ENCODE assay signal across 12 cellular contexts in the genomic region with DNA sequence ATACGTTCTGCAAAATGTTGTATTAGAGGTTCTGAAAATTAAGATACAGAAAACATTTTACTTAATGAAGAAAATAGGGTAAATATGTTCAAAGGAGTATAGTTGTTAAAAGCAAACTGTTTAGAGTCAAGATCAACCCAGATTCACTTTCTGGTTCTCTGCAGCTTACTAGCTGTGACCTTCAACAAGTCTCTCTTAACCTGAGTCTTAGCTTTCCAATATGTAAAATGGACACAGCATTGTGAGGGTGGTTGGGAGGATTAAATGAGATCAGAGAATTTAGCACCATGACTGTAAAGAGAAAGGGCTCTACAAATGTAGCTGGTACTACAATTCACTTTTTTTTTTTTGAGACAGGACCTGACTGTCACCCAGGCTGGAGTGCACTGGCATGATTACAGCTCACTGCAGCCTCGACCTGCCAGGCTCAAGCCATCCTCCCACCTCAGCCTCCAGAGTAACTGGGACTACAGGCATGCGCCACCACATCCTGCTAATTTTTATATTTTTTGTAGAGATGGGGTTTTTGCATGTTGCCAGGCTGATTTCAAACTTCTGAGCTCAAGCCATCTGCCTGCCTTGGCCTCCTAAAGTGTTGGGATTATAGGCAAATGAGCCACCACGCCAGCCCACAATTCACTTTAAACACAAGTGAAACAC. TPM values are rescaled to one million over a fixed set of nuclear protein-coding genes. Genes with fewer than 3 reads are reported as not detected.
DNase-seq lines count a peak whose midpoint lies in the region; ATAC-seq and TF ChIP-seq lines count a peak whose summit lies in the region.
"Had no signal": no experiment of that assay in that cellular context is flagged by ENCODE, and none has a peak within 500 bp of the region (broad histone marks: within the 10 kb centered on the region; RNA-seq: fewer than 3 reads in every experiment).

No MANE protein-coding gene starts in this region.

- H3K27me3 Mint-ChIP-seq in GM23338 (ENCODE audit: insufficient read depth, low read depth, poor library complexity) (peaks cover 3% of the 10 kb centered on the region), mesothelial cell of epicardium (ENCODE audit: low read depth) (no peaks in the 10 kb centered on the region)
- H3K27me3 Mint-ChIP-seq in activated CD8-positive, alpha-beta T cell treated with anti-CD3 and anti-CD28 coated beads, Interleukin-2, amount 10 ng/mL, durations not matched to agents 7 days and 5 days (ENCODE audit: low read depth), result peaks cover 2% of the 10 kb centered on the region

- H3K9me3 ChIP-seq in BLaER1, result no peaks in the 10 kb centered on the region
- H3K9me3 ChIP-seq in testis, result no peaks in the 10 kb centered on the region
- H3K9me3 ChIP-seq: MG63 had no signal

- H3K9me2 ChIP-seq in GM23338 (ENCODE audit: insufficient read depth), result no peaks in the 10 kb centered on the region

- DNase-seq in GM23338 (ENCODE audit: low spot score) (no peak), mesothelial cell of epicardium (ENCODE audit: low spot score in 2 of 2, unreplicated experiment in 2 of 2) (no peak), NK-92 (lab: John Stamatoyannopoulos, UW; ENCODE audit: unreplicated experiment) (no peak), testis (no peak), DMS153 treated with DMSO at 0.1 percent for 48 hours (lab: John Stamatoyannopoulos, UW; ENCODE audit: unreplicated experiment) (no peak)
- DNase-seq in activated CD8-positive, alpha-beta T cell treated with anti-CD3 and anti-CD28 coated beads, Interleukin-2, amount 10 ng/mL, durations not matched to agents 7 days and 5 days, result no peak
- DNase-seq: DMS79 treated with DMSO at 0.1 percent for 48 hours; effector CD4-positive, alpha-beta T cell; MG63; NCI-H748 treated with DMSO at 0.1 percent for 48 hours had no signal

- H3K36me3 ChIP-seq in BLaER1 (no peaks in the 10 kb centered on the region), GM23338 (ENCODE audit: insufficient read depth) (no peaks in the 10 kb centered on the region), testis (ENCODE audit: low read depth, missing control alignments) (no peaks in the 10 kb centered on the region)
- H3K36me3 ChIP-seq: MG63 had no signal

- 68 to 72% methylated on average over 4 of the region's 4 CpGs for WGBS in testis, 2 donors

- no peak for TF ChIP-seq POLR2A in testis (IDR thresholded peaks at IDR 0.05)

- H3K4me3 Mint-ChIP-seq in GM23338 (peak overlapping the region; percentile 91), mesothelial cell of epicardium (peak overlapping the region; percentile 81)
- H3K4me3 Mint-ChIP-seq in activated CD8-positive, alpha-beta T cell treated with anti-CD3 and anti-CD28 coated beads, Interleukin-2, amount 10 ng/mL, durations not matched to agents 7 days and 5 days, result peak overlapping the region; percentile 90

- peaks cover 10% of the 10 kb centered on the region; the same call in 2 of the 3 replicates for H3K4me1 Mint-ChIP-seq in GM23338
- peaks cover 73% of the 10 kb centered on the region for H3K4me1 Mint-ChIP-seq in activated CD8-positive, alpha-beta T cell treated with anti-CD3 and anti-CD28 coated beads, Interleukin-2, amount 10 ng/mL, durations not matched to agents 7 days and 5 days (ENCODE audit: low read depth)
- peaks cover 22% of the 10 kb centered on the region for H3K4me1 Mint-ChIP-seq in mesothelial cell of epicardium

- peaks cover 26% of the 10 kb centered on the region for H3K4me1 ChIP-seq in BLaER1
- no peaks in the 10 kb centered on the region; the same call in 1 of the 2 replicates for H3K4me1 ChIP-seq in GM23338 (ENCODE audit: insufficient read depth)
- H3K4me1 ChIP-seq in testis, result peaks cover 20% of the 10 kb centered on the region

- no peak for ATAC-seq in GM23338
- no peak for ATAC-seq in activated CD8-positive, alpha-beta T cell treated with anti-CD3 and anti-CD28 coated beads, Interleukin-2, amount 10 ng/mL, durations not matched to agents 7 days and 5 days
- no peak for ATAC-seq in HG03196 (IDR thresholded peaks at IDR 0.05; ENCODE audit: unreplicated experiment)

- TF ChIP-seq CTCF in GM23338 (conservative IDR thresholded peaks at IDR 0.05; ENCODE audit: low read depth in 2 of 2) (no peak), mesothelial cell of epicardium (IDR thresholded peaks at IDR 0.05; ENCODE audit: unreplicated experiment) (no peak), testis (IDR thresholded peaks at IDR 0.05) (no peak)

- no peaks in the 10 kb centered on the region for H3K79me2 ChIP-seq in GM23338 (replicated peaks; ENCODE audit: insufficient read depth)

- H3K27ac ChIP-seq in BLaER1, result no peak overlapping the region
- H3K27ac ChIP-seq in GM23338 (ENCODE audit: low read depth), result no peak overlapping the region
- H3K27ac ChIP-seq in testis, result peak overlapping the region in 1 of 2 donors; percentile 59

- no peak overlapping the region for H3K27ac Mint-ChIP-seq in GM23338
- H3K27ac Mint-ChIP-seq in activated CD8-positive, alpha-beta T cell treated with anti-CD3 and anti-CD28 coated beads, Interleukin-2, amount 10 ng/mL, durations not matched to agents 7 days and 5 days, result peak overlapping the region; percentile 92
- H3K27ac Mint-ChIP-seq in mesothelial cell of epicardium, result no peak overlapping the region

- H3K4me3 ChIP-seq in BLaER1 (no peak overlapping the region), GM23338 (peak overlapping the region; percentile 82), testis (no peak overlapping the region)

- H4K20me1 ChIP-seq in BLaER1 (no peaks in the 10 kb centered on the region), GM23338 (replicated peaks; ENCODE audit: insufficient read depth) (no peaks in the 10 kb centered on the region)

- no peaks in the 10 kb centered on the region for H3F3A ChIP-seq in GM23338 (replicated peaks; ENCODE audit: low read depth)

- H3K36me3 Mint-ChIP-seq in GM23338 (ENCODE audit: low read depth) (no peaks in the 10 kb centered on the region), mesothelial cell of epicardium (no peaks in the 10 kb centered on the region)
- H3K36me3 Mint-ChIP-seq in activated CD8-positive, alpha-beta T cell treated with anti-CD3 and anti-CD28 coated beads, Interleukin-2, amount 10 ng/mL, durations not matched to agents 7 days and 5 days (ENCODE audit: low read depth), result peaks cover 19% of the 10 kb centered on the region

- H3K9me3 Mint-ChIP-seq in GM23338 (no peaks in the 10 kb centered on the region), mesothelial cell of epicardium (no peaks in the 10 kb centered on the region)
- no peaks in the 10 kb centered on the region for H3K9me3 Mint-ChIP-seq in activated CD8-positive, alpha-beta T cell treated with anti-CD3 and anti-CD28 coated beads, Interleukin-2, amount 10 ng/mL, durations not matched to agents 7 days and 5 days (ENCODE audit: insufficient read depth)

- intact Hi-C loops in testis (cut with DNase I; ENCODE audit: low total_unique reads), result no loop called here

- POLR2A ChIA-PET in activated CD8-positive, alpha-beta T cell treated with anti-CD3 and anti-CD28 coated beads, Interleukin-2, amount 10 ng/mL, durations not matched to agents 7 days and 5 days (lab: Charles Lee), result interaction anchor here (0.6 to 3.0 kb wide), 6 partner anchors 15 to 1053 kb away, joined by 3 to 27 read pairs (median 4); partner anchors contain the start of gene ATP1A1

- H3K27me3 ChIP-seq in BLaER1 (no peaks in the 10 kb centered on the region; the same call in 1 of the 2 replicates), GM23338 (ENCODE audit: insufficient read depth) (no peaks in the 10 kb centered on the region), testis (no peaks in the 10 kb centered on the region)
- H3K27me3 ChIP-seq: MG63 had no signal

- CTCF ChIA-PET in activated CD8-positive, alpha-beta T cell treated with anti-CD3 and anti-CD28 coated beads, Interleukin-2, amount 10 ng/mL, durations not matched to agents 7 days and 5 days (lab: Charles Lee), result interaction anchor here (0.8 to 3.3 kb wide), 6 partner anchors 27 to 278 kb away, joined by 3 to 15 read pairs (median 6); no protein-coding TSS in a partner anchor

- H2AFZ ChIP-seq in GM23338, result no peak overlapping the region

- H3K4me2 ChIP-seq in BLaER1, result peak overlapping the region; percentile 95
- H3K4me2 ChIP-seq in GM23338, result peak overlapping the region; percentile 88; the same call in 1 of the 2 replicates

- H3K9ac ChIP-seq in BLaER1, result peak overlapping the region; percentile 85

TF ChIP-seq in GM23338, 12 proteins besides CTCF, POLR2A, EP300 and RAD21 (continues in another document):
- no peak for TF ChIP-seq NANOG (IDR thresholded peaks at IDR 0.05; ENCODE audit: borderline replicate concordance)
- TF ChIP-seq, protein P1, sequence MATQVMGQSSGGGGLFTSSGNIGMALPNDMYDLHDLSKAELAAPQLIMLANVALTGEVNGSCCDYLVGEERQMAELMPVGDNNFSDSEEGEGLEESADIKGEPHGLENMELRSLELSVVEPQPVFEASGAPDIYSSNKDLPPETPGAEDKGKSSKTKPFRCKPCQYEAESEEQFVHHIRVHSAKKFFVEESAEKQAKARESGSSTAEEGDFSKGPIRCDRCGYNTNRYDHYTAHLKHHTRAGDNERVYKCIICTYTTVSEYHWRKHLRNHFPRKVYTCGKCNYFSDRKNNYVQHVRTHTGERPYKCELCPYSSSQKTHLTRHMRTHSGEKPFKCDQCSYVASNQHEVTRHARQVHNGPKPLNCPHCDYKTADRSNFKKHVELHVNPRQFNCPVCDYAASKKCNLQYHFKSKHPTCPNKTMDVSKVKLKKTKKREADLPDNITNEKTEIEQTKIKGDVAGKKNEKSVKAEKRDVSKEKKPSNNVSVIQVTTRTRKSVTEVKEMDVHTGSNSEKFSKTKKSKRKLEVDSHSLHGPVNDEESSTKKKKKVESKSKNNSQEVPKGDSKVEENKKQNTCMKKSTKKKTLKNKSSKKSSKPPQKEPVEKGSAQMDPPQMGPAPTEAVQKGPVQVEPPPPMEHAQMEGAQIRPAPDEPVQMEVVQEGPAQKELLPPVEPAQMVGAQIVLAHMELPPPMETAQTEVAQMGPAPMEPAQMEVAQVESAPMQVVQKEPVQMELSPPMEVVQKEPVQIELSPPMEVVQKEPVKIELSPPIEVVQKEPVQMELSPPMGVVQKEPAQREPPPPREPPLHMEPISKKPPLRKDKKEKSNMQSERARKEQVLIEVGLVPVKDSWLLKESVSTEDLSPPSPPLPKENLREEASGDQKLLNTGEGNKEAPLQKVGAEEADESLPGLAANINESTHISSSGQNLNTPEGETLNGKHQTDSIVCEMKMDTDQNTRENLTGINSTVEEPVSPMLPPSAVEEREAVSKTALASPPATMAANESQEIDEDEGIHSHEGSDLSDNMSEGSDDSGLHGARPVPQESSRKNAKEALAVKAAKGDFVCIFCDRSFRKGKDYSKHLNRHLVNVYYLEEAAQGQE (IDR thresholded peaks at IDR 0.05; ENCODE audit: unreplicated experiment), result no peak

RNA-seq across cellular contexts. Expression of gene ATP1A1, which starts 43.9 kb away (rescaled TPM):
- 174 and 202 TPM in 2 replicates for total RNA-seq in GM23338 (2014; rRNA removed; shearing (Covaris generic))
- polyA plus RNA-seq in GM23338 (2016; fragmentation: Nextera tagmentation; extraction: Ambion mirVana) (114 and 117 TPM in 2 replicates), testis (ENCODE audit: insufficient read depth, low read depth, low replicate concordance) (394 TPM)
- total RNA-seq in activated CD8-positive, alpha-beta T cell treated with anti-CD3 and anti-CD28 coated beads, Interleukin-2, amount 10 ng/mL, durations not matched to agents 7 days and 5 days, result 100 to 1,000 TPM; 203 to 204 TPM
- total RNA-seq in mesothelial cell of epicardium (215 to 221 TPM (median 219 TPM) in 3 replicates), testis (100 to 1,000 TPM; 444 to 561 TPM)
